Comparison of ENCODE assay signal across 8 cellular contexts in the genomic region with DNA sequence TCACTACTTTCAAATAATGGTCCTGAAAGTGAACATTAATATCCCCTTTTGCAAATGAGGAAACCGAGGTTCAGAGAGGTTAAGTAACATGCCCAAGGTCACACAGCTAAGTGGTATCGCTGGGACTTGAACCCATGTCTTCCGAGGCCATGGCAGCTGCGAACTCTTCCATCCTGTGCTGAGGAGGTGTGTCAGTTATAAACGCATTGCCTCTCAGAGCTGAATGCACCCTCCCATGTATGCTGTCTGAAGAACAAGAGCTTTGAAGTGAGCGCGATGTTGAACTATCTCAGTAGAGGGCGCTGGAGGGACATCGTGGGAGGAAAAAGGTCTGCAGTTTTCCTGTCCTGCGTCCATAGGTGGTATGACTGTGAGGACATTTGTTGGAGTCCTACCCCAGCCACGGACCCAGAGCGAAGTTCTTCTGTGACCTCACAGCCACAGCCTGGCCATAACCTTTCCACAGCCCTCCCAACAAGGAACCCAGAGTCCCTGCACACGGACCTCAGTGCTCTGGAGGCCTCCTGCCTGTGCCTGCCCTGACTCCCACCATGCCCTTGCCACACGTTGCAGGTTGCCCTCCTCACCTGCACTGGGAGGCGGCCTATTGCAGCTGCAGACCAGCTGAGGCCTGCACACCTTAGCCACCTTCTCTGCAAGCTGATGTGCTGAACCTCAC. TPM values are rescaled to one million over a fixed set of nuclear protein-coding genes. Genes with fewer than 3 reads are reported as not detected.
DNase-seq lines count a peak whose midpoint lies in the region; ATAC-seq and TF ChIP-seq lines count a peak whose summit lies in the region.

No MANE protein-coding gene starts in this region.

- H3K9ac ChIP-seq in neuronal stem cell (ENCODE audit: low read depth, low read length, poor library complexity) = no peak overlapping the region

- no peak overlapping the region for H4K91ac ChIP-seq in neuronal stem cell (ENCODE audit: low read depth, low read length, poor library complexity)

- H3K18ac ChIP-seq in neuronal stem cell (ENCODE audit: low read length) = peak overlapping the region; percentile 92

- DNase-seq in BE2C (peak; percentile 77), LNCaP clone FGC (ENCODE audit: low read depth) (peak; percentile 70), RKO (ENCODE audit: low spot score) (peak; percentile 82), activated T-helper 1 cell treated with Interleukin-2 at 50 U/mL for 16 hours (ENCODE audit: low read depth) (peak; percentile 17), fibroblast of the conjunctiva (ENCODE audit: low read depth) (peak; percentile 77), neuronal stem cell (ENCODE audit: low spot score) (peak; percentile 85), stromal cell of bone marrow (ENCODE audit: low read depth) (peak; percentile 79)

- no peak overlapping the region for H3K4me2 ChIP-seq in neuronal stem cell (ENCODE audit: insufficient read depth, low read length, poor library complexity, severe bottlenecking)

- H3K9me3 ChIP-seq in BE2C = no peaks in the 10 kb centered on the region
- H3K9me3 ChIP-seq in neuronal stem cell (replicated peaks in 1 of 2; ENCODE audit: control insufficient read depth in 2 of 2, insufficient read depth in 1 of 2, low read depth in 1 of 2, low read length in 2 of 2) = no peaks in the 10 kb centered on the region

- WGBS in neuronal stem cell (ENCODE audit: extremely low coverage in 2 of 2, insufficient read length in 2 of 2, insufficient replicate concordance in 1 of 2), 2 donors = no CpG with 5 or more reads among the region's 15 CpGs

- H2BK120ac ChIP-seq in neuronal stem cell (ENCODE audit: low read depth, low read length) = no peak overlapping the region

- H3K4me1 ChIP-seq in BE2C (no peaks in the 10 kb centered on the region), neuronal stem cell (ENCODE audit: control insufficient read depth in 2 of 2, insufficient read depth in 1 of 2, low read depth in 1 of 2, low read length in 2 of 2) (peaks cover 0 to 3% of the 10 kb centered on the region in 2 donors)

- peak overlapping the region; percentile 87 for H3K4ac ChIP-seq in neuronal stem cell (ENCODE audit: low read length)

- no peaks in the 10 kb centered on the region for H3K79me1 ChIP-seq in neuronal stem cell (ENCODE audit: low read depth, low read length)

- no peak overlapping the region for H3K27ac ChIP-seq in neuronal stem cell (replicated peaks; ENCODE audit: low read length)

- H2BK15ac ChIP-seq in neuronal stem cell (ENCODE audit: low read length) = peak overlapping the region; percentile 72

- H2AFZ ChIP-seq in neuronal stem cell (ENCODE audit: low read length) = peak overlapping the region; percentile 87

- no peak overlapping the region for H3K4me3 ChIP-seq in BE2C (ENCODE audit: low read depth, low read length)
- H3K4me3 ChIP-seq in LNCaP clone FGC (ENCODE audit: low read depth, low read length) = no peak overlapping the region
- peak overlapping the region in 1 of 2 donors; percentile 9 for H3K4me3 ChIP-seq in neuronal stem cell (ENCODE audit: low read length in 2 of 2)

- peak; percentile 47 for ATAC-seq in GM19463 (IDR thresholded peaks at IDR 0.05; ENCODE audit: unreplicated experiment)

- peak overlapping the region; percentile 14 for H3K14ac ChIP-seq in neuronal stem cell (ENCODE audit: low read length)

- H2AK5ac ChIP-seq in neuronal stem cell (ENCODE audit: low read depth, low read length) = peak overlapping the region; percentile 56

- H3K36me3 ChIP-seq in BE2C = no peaks in the 10 kb centered on the region
- H3K36me3 ChIP-seq in neuronal stem cell (replicated peaks in 1 of 2; ENCODE audit: control insufficient read depth in 2 of 2, insufficient read depth in 2 of 2, low read length in 2 of 2) = no peaks in the 10 kb centered on the region

- H2BK5ac ChIP-seq in neuronal stem cell (ENCODE audit: low read length) = no peak overlapping the region

- TF ChIP-seq CTCF in BE2C (IDR thresholded peaks at IDR 0.05; ENCODE audit: low read depth, low read length) (peak; percentile 93), LNCaP clone FGC (IDR thresholded peaks at IDR 0.05; ENCODE audit: control insufficient read depth, extremely low read depth, insufficient read depth) (peak; percentile 86)

- peak overlapping the region; percentile 64 for H2BK12ac ChIP-seq in neuronal stem cell (ENCODE audit: low read length)

- peak overlapping the region; percentile 99 for H4K8ac ChIP-seq in neuronal stem cell (ENCODE audit: low read depth, low read length)

- no peaks in the 10 kb centered on the region for H3K27me3 ChIP-seq in BE2C
- peaks cover 0 to 11% (median 0%) of the 10 kb centered on the region in 3 experiments for H3K27me3 ChIP-seq in neuronal stem cell (ENCODE audit: control insufficient read depth in 3 of 3, insufficient read depth in 3 of 3, low read depth in 1 of 3, low read length in 3 of 3)

- peak overlapping the region; percentile 76 for H3K23ac ChIP-seq in neuronal stem cell (ENCODE audit: low read depth, low read length, poor library complexity)

RNA-seq across cellular contexts. Expression of a gene that starts 7.5 kb away (rescaled TPM):
- polyA plus RNA-seq in BE2C (2012; ENCODE audit: insufficient read depth, insufficient read length, low read depth) = not detected
- not detected for polyA plus RNA-seq in neuronal stem cell (2013, experiment 1 of 2)
- not detected for polyA plus RNA-seq in neuronal stem cell (2013, experiment 2 of 2)

RNA-seq across cellular contexts. Expression of a gene that starts 22.9 kb away (rescaled TPM):
- not detected for polyA plus RNA-seq in BE2C (2012; ENCODE audit: insufficient read depth, insufficient read length, low read depth)
- polyA plus RNA-seq in neuronal stem cell (2013, experiment 1 of 2) = not detected
- polyA plus RNA-seq in neuronal stem cell (2013, experiment 2 of 2) = not detected

Comparison
In these comparisons a context has a peak if more than half of its experiments do, and no peak if none do; other contexts are left out.
1. DNase-seq: peak in every context shown above with its lines; median percentile 85 in neuronal stem cell; 82 in RKO; 79 in stromal cell of bone marrow; 77 in BE2C; 77 in fibroblast of the conjunctiva; 70 in LNCaP clone FGC; 17 in activated T-helper 1 cell treated with Interleukin-2 at 50 U/mL for 16 hours.